ENCODE assay signal across 8 cellular contexts in the genomic region with DNA sequence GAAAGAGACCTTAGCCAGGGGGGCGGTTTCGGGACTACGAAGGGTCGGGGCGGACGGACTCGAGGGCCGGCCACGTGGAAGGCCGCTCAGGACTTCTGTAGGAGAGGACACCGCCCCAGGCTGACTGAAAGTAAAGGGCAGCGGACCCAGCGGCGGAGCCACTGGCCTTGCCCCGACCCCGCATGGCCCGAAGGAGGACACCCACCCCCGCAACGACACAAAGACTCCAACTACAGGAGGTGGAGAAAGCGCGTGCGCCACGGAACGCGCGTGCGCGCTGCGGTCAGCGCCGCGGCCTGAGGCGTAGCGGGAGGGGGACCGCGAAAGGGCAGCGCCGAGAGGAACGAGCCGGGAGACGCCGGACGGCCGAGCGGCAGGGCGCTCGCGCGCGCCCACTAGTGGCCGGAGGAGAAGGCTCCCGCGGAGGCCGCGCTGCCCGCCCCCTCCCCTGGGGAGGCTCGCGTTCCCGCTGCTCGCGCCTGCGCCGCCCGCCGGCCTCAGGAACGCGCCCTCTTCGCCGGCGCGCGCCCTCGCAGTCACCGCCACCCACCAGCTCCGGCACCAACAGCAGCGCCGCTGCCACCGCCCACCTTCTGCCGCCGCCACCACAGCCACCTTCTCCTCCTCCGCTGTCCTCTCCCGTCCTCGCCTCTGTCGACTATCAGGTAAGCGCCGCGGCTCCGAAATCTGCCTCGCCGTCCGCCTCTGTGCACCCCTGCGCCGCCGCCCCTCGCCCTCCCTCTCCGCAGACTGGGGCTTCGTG. TPM values are rescaled to one million over a fixed set of nuclear protein-coding genes. Genes with fewer than 3 reads are reported as not detected.
DNase-seq lines count a peak whose midpoint lies in the region; ATAC-seq and TF ChIP-seq lines count a peak whose summit lies in the region.

A gene (plus strand): TSS at position 533 of the 763 bp plus-strand sequence. CDS start 67,784 bp downstream, outside the sequence.

- H3K4me1 ChIP-seq in BLaER1 treated with 17β-estradiol and CSF1 and Interleukin-3, amounts not matched to agents 10 nM and 100 nM = peaks cover 4 to 20% (median 17%) of the 10 kb centered on the region in 10 experiments; a peak in 17 of 20 replicates
- no peaks in the 10 kb centered on the region for H3K4me1 ChIP-seq in RWPE2 (ENCODE audit: insufficient read depth, poor library complexity, severe bottlenecking)

- peak within 1 kb of the TSS; percentile 87 to 93 (median 92) for H3K4me3 Mint-ChIP-seq in nephron

- TF ChIP-seq CTCF in LNCaP clone FGC (IDR thresholded peaks at IDR 0.05; ENCODE audit: control insufficient read depth, extremely low read depth, insufficient read depth) (peak; percentile 92), RWPE2 (IDR thresholded peaks at IDR 0.05; ENCODE audit: poor library complexity, severe bottlenecking) (peak; percentile 96), fibroblast of villous mesenchyme (IDR thresholded peaks at IDR 0.05; ENCODE audit: insufficient read depth, low read depth, low read length) (peak; percentile 77), nephron (IDR thresholded peaks at IDR 0.05; ENCODE audit: unreplicated experiment in 3 of 3) (peak; percentile 99)

- H3K9ac ChIP-seq in BLaER1 treated with 17β-estradiol and CSF1 and Interleukin-3, amounts not matched to agents 10 nM and 100 nM = peak within 1 kb of the TSS; percentile 32 to 76 (median 60); a peak in 21 of 22 replicates

- H3K36me3 ChIP-seq in BLaER1 treated with 17β-estradiol and CSF1 and Interleukin-3, amounts not matched to agents 10 nM and 100 nM = no peaks in the 10 kb centered on the region
- H3K36me3 ChIP-seq in RWPE2 (ENCODE audit: low read depth) = no peaks in the 10 kb centered on the region

- H3K27ac Mint-ChIP-seq in nephron = peak within 1 kb of the TSS; percentile 38 to 77 (median 70)

- H3K9me3 ChIP-seq in BLaER1 treated with 17β-estradiol and CSF1 and Interleukin-3, amounts not matched to agents 10 nM and 100 nM (replicated peaks in 1 of 11) = no peaks in the 10 kb centered on the region
- no peaks in the 10 kb centered on the region for H3K9me3 ChIP-seq in RWPE2 (ENCODE audit: severe bottlenecking)

- peak; percentile 82 for DNase-seq in LNCaP clone FGC (ENCODE audit: low read depth)
- peak; percentile 85 for DNase-seq in RWPE2 (ENCODE audit: low spot score)
- DNase-seq in activated gamma-delta T cell treated with Interleukin-2 at 50 U/mL for 16 hours = peak; percentile 65
- DNase-seq in fibroblast of villous mesenchyme (ENCODE audit: low read depth) = peak; percentile 88
- peak; percentile 62 to 80 (median 70) for DNase-seq in stimulated activated naive CD4-positive, alpha-beta T cell (lab: John Stamatoyannopoulos, UW)

- H3K4me3 ChIP-seq in BLaER1 treated with 17β-estradiol and CSF1 and Interleukin-3, amounts not matched to agents 10 nM and 100 nM = peak within 1 kb of the TSS; percentile 64 to 79 (median 72)
- H3K4me3 ChIP-seq in LNCaP clone FGC (ENCODE audit: low read depth, low read length) = peak within 1 kb of the TSS; percentile 83
- H3K4me3 ChIP-seq in RWPE2 (ENCODE audit: severe bottlenecking) = peak within 1 kb of the TSS; percentile 40
- peak within 1 kb of the TSS; percentile 66 for H3K4me3 ChIP-seq in fibroblast of villous mesenchyme (ENCODE audit: low read depth, low read length)

- H3K27ac ChIP-seq in BLaER1 treated with 17β-estradiol and CSF1 and Interleukin-3, amounts not matched to agents 10 nM and 100 nM = no peak within 1 kb of the TSS
- no peak within 1 kb of the TSS for H3K27ac ChIP-seq in RWPE2 (ENCODE audit: poor library complexity, severe bottlenecking)

- ATAC-seq in GM21381 (IDR thresholded peaks at IDR 0.05; ENCODE audit: unreplicated experiment) = peak; percentile 88
- ATAC-seq in RWPE2 (ENCODE audit: low read depth) = peak; percentile 90

- no peaks in the 10 kb centered on the region for H3K36me3 Mint-ChIP-seq in nephron (ENCODE audit: low read depth)

- peak within 1 kb of the TSS; percentile 92 to 100 (median 100) for H3K4me2 ChIP-seq in BLaER1 treated with 17β-estradiol and CSF1 and Interleukin-3, amounts not matched to agents 10 nM and 100 nM

- H3K27me3 Mint-ChIP-seq in nephron (ENCODE audit: low read depth) = peaks cover 70% of the 10 kb centered on the region

- H3K27me3 ChIP-seq in BLaER1 treated with 17β-estradiol and CSF1 and Interleukin-3, amounts not matched to agents 10 nM and 100 nM = peaks cover 50 to 60% (median 57%) of the 10 kb centered on the region in 11 experiments
- H3K27me3 ChIP-seq in RWPE2 (ENCODE audit: insufficient read depth, poor library complexity, severe bottlenecking) = peaks cover 47% of the 10 kb centered on the region

- no peaks in the 10 kb centered on the region for H3K9me3 Mint-ChIP-seq in nephron

- H4K20me1 ChIP-seq in BLaER1 treated with 17β-estradiol and CSF1 and Interleukin-3, amounts not matched to agents 10 nM and 100 nM = peaks cover 0 to 38% (median 22%) of the 10 kb centered on the region in 11 experiments; a peak in 16 of 22 replicates

- peaks cover 19% of the 10 kb centered on the region for H3K4me1 Mint-ChIP-seq in nephron

RNA-seq across cellular contexts. Expression of the gene that starts here (rescaled TPM):
- total RNA-seq in fibroblast of villous mesenchyme = under 0.01 TPM in 1 of 2 replicates, not detected in the other

Comparison
In these comparisons a context has a peak if more than half of its experiments do, and no peak if none do; other contexts are left out.
1. Peak in DNase-seq and H3K4me3 ChIP-seq in fibroblast of villous mesenchyme; RNA of the gene not detected or under 1 TPM.